Comparison of ENCODE assay signal across 9 cellular contexts in genomic region chr10:42367532-42368230, GRCh38.
A peak's percentile ranks its signal among the peaks of the same experiment; 100 is the strongest.
DNase-seq lines count a peak whose midpoint lies in the region; ATAC-seq, FAIRE-seq and TF ChIP-seq lines count a peak whose summit lies in the region.
"Had no signal": no experiment of that assay in that cellular context is flagged by ENCODE, and none has a peak within 500 bp of the region (broad histone marks: within the 10 kb centered on the region; RNA-seq: fewer than 3 reads in every experiment).

No MANE protein-coding gene starts in this region.

- no peak overlapping the region for H3K27ac Mint-ChIP-seq in activated CD4-positive, alpha-beta T cell treated with anti-CD3 and anti-CD28 coated beads, Interleukin-2, amount 10 ng/mL, durations not matched to agents 24 days and 14 days

- H3K36me3 ChIP-seq in endocrine pancreas (ENCODE audit: control insufficient read depth, insufficient read depth, low read length) (no peaks in the 10 kb centered on the region), subcutaneous abdominal adipose tissue (ENCODE audit: control insufficient read depth in 5 of 5, insufficient read depth in 5 of 5, low read length in 5 of 5) (no peaks in the 10 kb centered on the region)
- H3K36me3 ChIP-seq: cardiac muscle cell had no signal

- no peak for TF ChIP-seq CTCF in RWPE1 (conservative IDR thresholded peaks at IDR 0.05; ENCODE audit: low read depth)

- H3K4me3 ChIP-seq in endocrine pancreas (ENCODE audit: control insufficient read depth, insufficient read depth, low read length): peak overlapping the region; percentile 24
- peak overlapping the region; percentile 72 to 91 (median 84) for H3K4me3 ChIP-seq in subcutaneous abdominal adipose tissue (ENCODE audit: low read depth in 1 of 5, low read length in 5 of 5)
- H3K4me3 ChIP-seq: cardiac muscle cell had no signal

- H3K27ac ChIP-seq in RWPE1 (peak overlapping the region; percentile 30), subcutaneous abdominal adipose tissue (ENCODE audit: low read depth, low read length) (no peak overlapping the region)
- H3K27ac ChIP-seq: cardiac muscle cell had no signal

- DNase-seq in activated CD4-positive, alpha-beta T cell treated with anti-CD3 and anti-CD28 coated beads, Interleukin-2, amount 10 ng/mL, durations not matched to agents 24 days and 14 days: peak; percentile 37
- DNase-seq in activated CD4-positive, alpha-beta T cell treated with anti-CD3 and anti-CD28 coated beads, Interleukin-2, amount 50 U/mL, for 4 hours: no peak
- DNase-seq in RWPE1 (ENCODE audit: low spot score) (peak; percentile 85), medulla oblongata (ENCODE audit: extremely low spot score) (peak; percentile 97), GM19239 (ENCODE audit: insufficient read length, low spot score) (no peak)

- H3K27me3 Mint-ChIP-seq in activated CD4-positive, alpha-beta T cell treated with anti-CD3 and anti-CD28 coated beads, Interleukin-2, amount 10 ng/mL, durations not matched to agents 24 days and 14 days: no peaks in the 10 kb centered on the region

- CTCF ChIA-PET in RWPE1 (lab: Yijun Ruan, JAX): no interaction called here

- no peaks in the 10 kb centered on the region for H3K36me3 Mint-ChIP-seq in activated CD4-positive, alpha-beta T cell treated with anti-CD3 and anti-CD28 coated beads, Interleukin-2, amount 10 ng/mL, durations not matched to agents 24 days and 14 days (ENCODE audit: low read depth)

- H3K9me3 Mint-ChIP-seq in activated CD4-positive, alpha-beta T cell treated with anti-CD3 and anti-CD28 coated beads, Interleukin-2, amount 10 ng/mL, durations not matched to agents 24 days and 14 days: peaks cover 31% of the 10 kb centered on the region

- peak; percentile 98 for ATAC-seq in HG03095 (IDR thresholded peaks at IDR 0.05; ENCODE audit: unreplicated experiment)

- intact Hi-C loops in activated CD4-positive, alpha-beta T cell treated with anti-CD3 and anti-CD28 coated beads, Interleukin-2, amount 10 ng/mL, durations not matched to agents 24 days and 14 days (cut with micrococcal nuclease): no loop called here

- H3K4me1 Mint-ChIP-seq in activated CD4-positive, alpha-beta T cell treated with anti-CD3 and anti-CD28 coated beads, Interleukin-2, amount 10 ng/mL, durations not matched to agents 24 days and 14 days: no peaks in the 10 kb centered on the region

- POLR2A ChIA-PET in RWPE1 (lab: Yijun Ruan, JAX; ENCODE audit: low non-redundant PET): no interaction called here

- FAIRE-seq in GM19239 (lab: Jason Lieb, UNC): no peak

- H3K4me3 Mint-ChIP-seq in activated CD4-positive, alpha-beta T cell treated with anti-CD3 and anti-CD28 coated beads, Interleukin-2, amount 10 ng/mL, durations not matched to agents 24 days and 14 days: no peak overlapping the region

- H3K9ac ChIP-seq in endocrine pancreas (ENCODE audit: control insufficient read depth, insufficient read depth, low read length) (peak overlapping the region; percentile 51), subcutaneous abdominal adipose tissue (ENCODE audit: low read length in 5 of 5) (peak overlapping the region; percentile 31 to 86 (median 68))

- H3K9me3 ChIP-seq in endocrine pancreas (ENCODE audit: control insufficient read depth, low read length) (no peaks in the 10 kb centered on the region), subcutaneous abdominal adipose tissue (ENCODE audit: control insufficient read depth in 5 of 5, low read length in 5 of 5) (no peaks in the 10 kb centered on the region)

- H3K4me1 ChIP-seq in endocrine pancreas (ENCODE audit: control insufficient read depth, insufficient read depth, low read length) (no peaks in the 10 kb centered on the region), subcutaneous abdominal adipose tissue (ENCODE audit: control insufficient read depth in 5 of 5, insufficient read depth in 5 of 5, low read length in 5 of 5) (peaks cover 0 to 10% (median 0%) of the 10 kb centered on the region in 5 donors)

- H3K27me3 ChIP-seq in endocrine pancreas (ENCODE audit: control insufficient read depth, insufficient read depth, low read length): no peaks in the 10 kb centered on the region
- H3K27me3 ChIP-seq in subcutaneous abdominal adipose tissue (ENCODE audit: control insufficient read depth in 5 of 5, insufficient read depth in 4 of 5, low read length in 5 of 5): no peaks in the 10 kb centered on the region
- H3K27me3 ChIP-seq: cardiac muscle cell had no signal

Comparison
In these comparisons a context has a peak if more than half of its experiments do, and no peak if none do; other contexts are left out.
1. DNase-seq: peak in activated CD4-positive, alpha-beta T cell treated with anti-CD3 and anti-CD28 coated beads, Interleukin-2, amount 10 ng/mL, durations not matched to agents 24 days and 14 days (single experiment), RWPE1 (single experiment) and medulla oblongata (single experiment); none in activated CD4-positive, alpha-beta T cell treated with anti-CD3 and anti-CD28 coated beads, Interleukin-2, amount 50 U/mL, for 4 hours (0 of 2) and GM19239 (single experiment).